Comparison of ENCODE assay signal across 14 cellular contexts in the genomic region with DNA sequence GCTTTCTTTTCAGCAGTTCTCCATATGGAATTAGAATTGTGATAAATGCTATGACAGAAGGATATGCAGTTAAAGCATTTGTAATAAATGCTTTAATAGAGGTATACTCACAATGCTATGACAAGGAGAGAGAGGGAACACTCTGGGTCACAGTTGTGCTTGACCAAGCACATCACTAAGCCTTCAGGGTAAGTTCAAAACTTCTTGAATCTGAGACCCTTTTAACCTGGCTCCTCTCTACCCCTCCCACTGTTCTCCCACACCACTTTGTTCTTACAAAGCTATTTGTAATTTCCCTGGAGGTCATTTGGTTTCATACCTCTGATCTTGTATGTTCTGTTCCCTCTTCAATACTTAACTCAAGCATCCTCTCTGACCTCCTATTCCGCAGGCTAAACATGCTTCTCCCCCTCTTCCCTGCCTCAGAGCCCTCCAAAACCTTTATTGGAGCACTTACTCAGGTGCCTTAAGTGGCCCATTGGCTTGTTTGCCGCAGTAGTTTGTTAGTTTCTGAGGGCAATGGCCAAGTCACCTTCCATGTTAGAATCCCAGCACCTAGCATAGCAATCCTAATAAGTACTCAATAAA.
"Had no signal": no experiment of that assay in that cellular context is flagged by ENCODE, and none has a peak within 500 bp of the region (broad histone marks: within the 10 kb centered on the region; RNA-seq: fewer than 3 reads in every experiment).

No MANE protein-coding gene starts in this region.

- H3K36me3 Mint-ChIP-seq: activated CD4-positive, alpha-beta memory T cell treated with anti-CD3 and anti-CD28 coated beads for 36 hours; activated CD8-positive, alpha-beta memory T cell treated with anti-CD3 and anti-CD28 coated beads, Interleukin-2, amount 10 ng/mL, durations not matched to agents 7 days and 5 days; naive B cell; stimulated activated effector memory CD8-positive, alpha-beta T cell treated with anti-CD3 and anti-CD28 coated beads, Interleukin-12 subunit alpha, Interleukin-12 subunit beta, amount 100 ng/mL, for 72 hours had no signal

- H3K4me3 ChIP-seq: ascending aorta, coronary artery, left ventricle myocardium inferior, pancreas, thoracic aorta had no signal

- H3K4me1 Mint-ChIP-seq: naive B cell had no signal

- H3K27ac Mint-ChIP-seq: activated CD4-positive, alpha-beta memory T cell treated with anti-CD3 and anti-CD28 coated beads for 36 hours; activated CD8-positive, alpha-beta memory T cell treated with anti-CD3 and anti-CD28 coated beads, Interleukin-2, amount 10 ng/mL, durations not matched to agents 7 days and 5 days; activated T-helper 2 cell treated with anti-CD3 and anti-CD28 coated beads, Interferon-gamma antibody, Interleukin-2, Interleukin-4, amounts not matched to agents 10 μg/mL and 5 μg/mL and 100 μg/mL, durations not matched to agents 14 hours and 24 hours and 36 hours; naive B cell; stimulated activated effector memory CD8-positive, alpha-beta T cell treated with anti-CD3 and anti-CD28 coated beads, Interleukin-12 subunit alpha, Interleukin-12 subunit beta, amount 100 ng/mL, for 72 hours had no signal

- H3K9me3 ChIP-seq: ascending aorta, left ventricle myocardium inferior, pancreas, thoracic aorta had no signal

- H3K9me3 Mint-ChIP-seq: activated CD4-positive, alpha-beta memory T cell treated with anti-CD3 and anti-CD28 coated beads for 36 hours; activated T-helper 2 cell treated with anti-CD3 and anti-CD28 coated beads, Interferon-gamma antibody, Interleukin-2, Interleukin-4, amounts not matched to agents 10 μg/mL and 5 μg/mL and 100 μg/mL, durations not matched to agents 14 hours and 24 hours and 36 hours; stimulated activated effector memory CD8-positive, alpha-beta T cell treated with anti-CD3 and anti-CD28 coated beads, Interleukin-12 subunit alpha, Interleukin-12 subunit beta, amount 100 ng/mL, for 72 hours had no signal

- DNase-seq: activated CD4-positive, alpha-beta memory T cell treated with anti-CD3 and anti-CD28 coated beads for 36 hours; activated CD8-positive, alpha-beta memory T cell treated with anti-CD3 and anti-CD28 coated beads, Interleukin-2, amount 10 ng/mL, durations not matched to agents 7 days and 5 days; activated naive CD4-positive, alpha-beta T cell treated with anti-CD3 and anti-CD28 coated beads, Interleukin-2, amount 50 U/mL, for 16 hours; effector CD4-positive, alpha-beta T cell; left ventricle myocardium inferior; naive B cell; pancreas; stimulated activated CD4-positive, alpha-beta T cell treated with anti-CD3 and anti-CD28 coated beads, Interleukin-4, amount 100 ng/mL, for 24 hours had no signal

- H3K4me1 ChIP-seq: ascending aorta, left ventricle myocardium inferior, pancreas had no signal

- ATAC-seq: activated CD8-positive, alpha-beta memory T cell treated with anti-CD3 and anti-CD28 coated beads, Interleukin-2, amount 10 ng/mL, durations not matched to agents 7 days and 5 days; pancreas; sciatic nerve; stimulated activated effector memory CD8-positive, alpha-beta T cell treated with anti-CD3 and anti-CD28 coated beads, Interleukin-12 subunit alpha, Interleukin-12 subunit beta, amount 100 ng/mL, for 72 hours had no signal

- H3K36me3 ChIP-seq: ascending aorta, left ventricle myocardium inferior, pancreas, thoracic aorta had no signal

- H3K4me3 Mint-ChIP-seq: activated CD4-positive, alpha-beta memory T cell treated with anti-CD3 and anti-CD28 coated beads for 36 hours; activated CD8-positive, alpha-beta memory T cell treated with anti-CD3 and anti-CD28 coated beads, Interleukin-2, amount 10 ng/mL, durations not matched to agents 7 days and 5 days; naive B cell; stimulated activated effector memory CD8-positive, alpha-beta T cell treated with anti-CD3 and anti-CD28 coated beads, Interleukin-12 subunit alpha, Interleukin-12 subunit beta, amount 100 ng/mL, for 72 hours had no signal

- H3K27ac ChIP-seq: ascending aorta, coronary artery, left ventricle myocardium inferior, pancreas, thoracic aorta had no signal

- H3K27me3 ChIP-seq: ascending aorta, pancreas had no signal
